In the genomic region with DNA sequence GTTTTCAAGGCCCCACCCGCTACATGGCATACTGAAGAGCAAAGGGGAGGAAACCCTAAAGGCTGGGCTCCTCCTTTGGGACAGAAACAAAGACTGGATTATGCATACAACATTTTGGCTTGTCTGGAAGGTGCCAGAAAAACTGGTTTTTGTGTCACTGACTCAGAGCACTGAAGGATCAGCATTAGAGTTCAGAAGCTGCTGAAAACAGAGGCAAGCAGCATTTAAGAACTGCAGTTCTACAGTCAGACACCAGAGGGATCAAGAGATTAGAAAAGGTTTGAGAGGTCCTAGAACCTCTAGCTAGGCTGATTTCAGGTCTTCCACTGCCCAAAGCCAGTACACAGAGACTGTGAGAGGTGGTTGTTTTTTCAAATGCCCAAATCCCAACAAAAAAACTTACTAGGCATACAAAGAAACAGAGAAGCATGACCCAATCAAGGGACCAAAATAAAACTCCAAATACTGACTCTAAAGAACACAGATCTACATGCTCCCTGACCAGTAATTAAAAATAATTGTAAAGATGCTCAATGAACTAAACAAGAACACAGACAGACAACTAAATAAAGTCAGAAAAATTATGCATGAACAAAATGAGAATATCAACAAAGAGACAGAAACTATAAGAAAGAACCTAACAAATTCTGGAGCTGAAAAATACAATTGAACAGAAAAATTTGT, we compare ENCODE assay signal across 8 cellular contexts.
DNase-seq lines count a peak whose midpoint lies in the region; ATAC-seq and TF ChIP-seq lines count a peak whose summit lies in the region.

No MANE protein-coding gene starts in this region.

- no peaks in the 10 kb centered on the region for H3K4me1 Mint-ChIP-seq in activated naive CD8-positive, alpha-beta T cell treated with anti-CD3 and anti-CD28 coated beads, Interleukin-2, amount 50 U/mL, for 24 hours
- no peaks in the 10 kb centered on the region for H3K4me1 Mint-ChIP-seq in activated naive CD8-positive, alpha-beta T cell treated with anti-CD3 and anti-CD28 coated beads for 36 hours

- no peaks in the 10 kb centered on the region for H3F3A ChIP-seq in SU-DHL-6 (ENCODE audit: insufficient read depth)
- H3F3A ChIP-seq in smooth muscle cell (ENCODE audit: low read depth): peaks cover 20% of the 10 kb centered on the region

- H3K4me3 ChIP-seq in SU-DHL-6 (ENCODE audit: insufficient read depth, low read length, poor library complexity, severe bottlenecking): no peak overlapping the region
- no peak overlapping the region for H3K4me3 ChIP-seq in smooth muscle cell

- H3K4me1 ChIP-seq in smooth muscle cell (ENCODE audit: low read depth): no peaks in the 10 kb centered on the region

- H3K9me3 ChIP-seq in SU-DHL-6 (ENCODE audit: insufficient read depth, low read length) (no peaks in the 10 kb centered on the region), smooth muscle cell (replicated peaks; ENCODE audit: low read depth) (no peaks in the 10 kb centered on the region)

- peaks cover 1% of the 10 kb centered on the region for H3K27me3 Mint-ChIP-seq in activated naive CD8-positive, alpha-beta T cell treated with anti-CD3 and anti-CD28 coated beads, Interleukin-2, amount 50 U/mL, for 24 hours
- H3K27me3 Mint-ChIP-seq in activated naive CD8-positive, alpha-beta T cell treated with anti-CD3 and anti-CD28 coated beads for 36 hours: peaks cover 20% of the 10 kb centered on the region

- H3K79me2 ChIP-seq in SU-DHL-6 (ENCODE audit: insufficient read depth, low read length) (no peaks in the 10 kb centered on the region), smooth muscle cell (ENCODE audit: low read depth) (peaks cover 47% of the 10 kb centered on the region)

- no peaks in the 10 kb centered on the region for H3K36me3 Mint-ChIP-seq in activated naive CD8-positive, alpha-beta T cell treated with anti-CD3 and anti-CD28 coated beads, Interleukin-2, amount 50 U/mL, for 24 hours (ENCODE audit: low read depth)
- H3K36me3 Mint-ChIP-seq in activated naive CD8-positive, alpha-beta T cell treated with anti-CD3 and anti-CD28 coated beads for 36 hours: no peaks in the 10 kb centered on the region

- DNase-seq in activated naive CD8-positive, alpha-beta T cell treated with anti-CD3 and anti-CD28 coated beads, Interleukin-2, amount 50 U/mL, for 24 hours: no peak
- DNase-seq in activated naive CD8-positive, alpha-beta T cell treated with anti-CD3 and anti-CD28 coated beads for 36 hours: no peak
- DNase-seq in MV-4-11 (lab: John Stamatoyannopoulos, UW) (peak; percentile 66), glomerular visceral epithelial cell (ENCODE audit: extremely low spot score) (peak; percentile 66), smooth muscle cell (lab: John Stamatoyannopoulos, UW; ENCODE audit: unreplicated experiment) (no peak), globus pallidus (ENCODE audit: low spot score) (no peak)

- ATAC-seq in activated naive CD8-positive, alpha-beta T cell treated with anti-CD3 and anti-CD28 coated beads, Interleukin-2, amount 50 U/mL, for 24 hours: peak; percentile 52
- no peak for ATAC-seq in HG02610 (IDR thresholded peaks at IDR 0.05; ENCODE audit: unreplicated experiment)

- H3K9me2 ChIP-seq in SU-DHL-6 (replicated peaks; ENCODE audit: insufficient read depth, low read length): no peaks in the 10 kb centered on the region

- 100% methylated on average over 1 of the region's 1 CpG for WGBS in smooth muscle cell (ENCODE audit: low lambda C conversion rate)

- H3K27me3 ChIP-seq in SU-DHL-6 (ENCODE audit: low read length) (no peaks in the 10 kb centered on the region), smooth muscle cell (ENCODE audit: low read depth) (no peaks in the 10 kb centered on the region)

- H3K9ac ChIP-seq in SU-DHL-6 (ENCODE audit: low read length): no peak overlapping the region
- H3K9ac ChIP-seq in smooth muscle cell (ENCODE audit: low read depth): no peak overlapping the region

- peaks cover 9% of the 10 kb centered on the region for H3K9me3 Mint-ChIP-seq in activated naive CD8-positive, alpha-beta T cell treated with anti-CD3 and anti-CD28 coated beads, Interleukin-2, amount 50 U/mL, for 24 hours
- peaks cover 16% of the 10 kb centered on the region for H3K9me3 Mint-ChIP-seq in activated naive CD8-positive, alpha-beta T cell treated with anti-CD3 and anti-CD28 coated beads for 36 hours

- H3K27ac ChIP-seq in SU-DHL-6 (ENCODE audit: low read depth, low read length): no peak overlapping the region
- H3K27ac ChIP-seq in smooth muscle cell (ENCODE audit: low read depth): peak overlapping the region; percentile 34

- H4K20me1 ChIP-seq in SU-DHL-6 (ENCODE audit: low read depth, low read length) (no peaks in the 10 kb centered on the region), smooth muscle cell (ENCODE audit: low read depth) (peaks cover 75% of the 10 kb centered on the region)

- TF ChIP-seq CTCF in SU-DHL-6 (IDR thresholded peaks at IDR 0.05; ENCODE audit: insufficient read depth, low read length, poor library complexity, severe bottlenecking) (peak; percentile 26), smooth muscle cell (IDR thresholded peaks at IDR 0.05; ENCODE audit: borderline replicate concordance, insufficient read depth, poor library complexity, severe bottlenecking) (peak; percentile 69)

- no peak overlapping the region for H3K4me2 ChIP-seq in SU-DHL-6 (ENCODE audit: low read depth, low read length, poor library complexity, severe bottlenecking)
- no peak overlapping the region for H3K4me2 ChIP-seq in smooth muscle cell

- no peak overlapping the region for H3K27ac Mint-ChIP-seq in activated naive CD8-positive, alpha-beta T cell treated with anti-CD3 and anti-CD28 coated beads, Interleukin-2, amount 50 U/mL, for 24 hours
- H3K27ac Mint-ChIP-seq in activated naive CD8-positive, alpha-beta T cell treated with anti-CD3 and anti-CD28 coated beads for 36 hours: no peak overlapping the region

- no peak overlapping the region for H3K4me3 Mint-ChIP-seq in activated naive CD8-positive, alpha-beta T cell treated with anti-CD3 and anti-CD28 coated beads, Interleukin-2, amount 50 U/mL, for 24 hours
- H3K4me3 Mint-ChIP-seq in activated naive CD8-positive, alpha-beta T cell treated with anti-CD3 and anti-CD28 coated beads for 36 hours: no peak overlapping the region

- H2AFZ ChIP-seq in SU-DHL-6 (ENCODE audit: low read depth, low read length, severe bottlenecking) (no peak overlapping the region), smooth muscle cell (ENCODE audit: low read depth) (no peak overlapping the region)

- H3K36me3 ChIP-seq in SU-DHL-6 (ENCODE audit: low read length): no peaks in the 10 kb centered on the region
- peaks cover 31% of the 10 kb centered on the region for H3K36me3 ChIP-seq in smooth muscle cell (ENCODE audit: low read depth)

Comparison
In these comparisons a context has a peak if more than half of its experiments do, and no peak if none do; other contexts are left out.
1. DNase-seq: peak in MV-4-11 (single experiment) and glomerular visceral epithelial cell (single experiment); none in activated naive CD8-positive, alpha-beta T cell treated with anti-CD3 and anti-CD28 coated beads, Interleukin-2, amount 50 U/mL, for 24 hours (single experiment), activated naive CD8-positive, alpha-beta T cell treated with anti-CD3 and anti-CD28 coated beads for 36 hours (single experiment), smooth muscle cell (single experiment) and globus pallidus (single experiment).